ENCODE assay signal across 8 cellular contexts in genomic region chr14:61461808-61462275, GRCh38.
A peak's percentile ranks its signal among the peaks of the same experiment; 100 is the strongest.
DNase-seq lines count a peak whose midpoint lies in the region; ATAC-seq and TF ChIP-seq lines count a peak whose summit lies in the region.

No MANE protein-coding gene starts in this region.

- H3K4me2 ChIP-seq in mesendoderm (ENCODE audit: low read length), result no peak overlapping the region

- H3K4me3 ChIP-seq in GM12875 (ENCODE audit: low read depth, low read length), result no peak overlapping the region
- no peak overlapping the region for H3K4me3 ChIP-seq in dorsolateral prefrontal cortex
- no peak overlapping the region for H3K4me3 ChIP-seq in mesendoderm (ENCODE audit: low read length)

- H3K18ac ChIP-seq in mesendoderm (ENCODE audit: low read length), result no peak overlapping the region

- no peak overlapping the region for H2BK15ac ChIP-seq in mesendoderm (replicated peaks; ENCODE audit: low read depth)

- H4K8ac ChIP-seq in mesendoderm (ENCODE audit: low read depth, low read length), result no peak overlapping the region

- H2BK120ac ChIP-seq in mesendoderm (ENCODE audit: low read depth, low read length), result no peak overlapping the region

- H3K9ac ChIP-seq in mesendoderm (ENCODE audit: low read length), result no peak overlapping the region

- TF ChIP-seq CTCF in C4-2B (conservative IDR thresholded peaks at IDR 0.05) (peak; percentile 83), GM12875 (IDR thresholded peaks at IDR 0.05; ENCODE audit: borderline replicate concordance, insufficient read depth, low read depth, low read length) (peak; percentile 35; the same call in 1 of the 2 replicates), dorsolateral prefrontal cortex (IDR thresholded peaks at IDR 0.05 in 54 of 56, conservative IDR thresholded peaks at IDR 0.05 in 2 of 56; ENCODE audit: low read depth in 1 of 56, partially characterized antibody in 56 of 56) (peak; percentile 80 to 99 (median 91))

- H3K79me2 ChIP-seq in mesendoderm (ENCODE audit: control insufficient read depth, insufficient read depth, low read length), result no peaks in the 10 kb centered on the region

- H3K27me3 ChIP-seq in dorsolateral prefrontal cortex (no peaks in the 10 kb centered on the region), mesendoderm (ENCODE audit: insufficient read depth, low read length, poor library complexity) (no peaks in the 10 kb centered on the region)

- no peak overlapping the region for H2BK5ac ChIP-seq in mesendoderm (ENCODE audit: low read length)

- DNase-seq in NCI-H1105 (lab: John Stamatoyannopoulos, UW), result peak; percentile 68
- DNase-seq in SKM-1 treated with dmso at 0.1 percent for 144 hours (lab: John Stamatoyannopoulos, UW; ENCODE audit: unreplicated experiment), result peak; percentile 13
- DNase-seq in dorsolateral prefrontal cortex, result peak in 1 of 10 donors; percentile 53
- peak; percentile 71 for DNase-seq in mesendoderm

- no peak overlapping the region for H3K23ac ChIP-seq in mesendoderm (ENCODE audit: low read length)

- no peak overlapping the region for H3K4ac ChIP-seq in mesendoderm (ENCODE audit: low read depth, low read length)

- H3K36me3 ChIP-seq in mesendoderm (ENCODE audit: control insufficient read depth, insufficient read depth, low read length), result no peaks in the 10 kb centered on the region

- H3K79me1 ChIP-seq in mesendoderm (ENCODE audit: low read length), result no peaks in the 10 kb centered on the region

- no CpG with 5 or more reads among the region's 7 CpGs for WGBS in mesendoderm (ENCODE audit: extremely low coverage, insufficient coverage, low lambda C conversion rate)

- intact Hi-C loops in dorsolateral prefrontal cortex (cut with DNase I), result loop anchor here (2.0 to 5.0 kb wide), 3 partner anchors 269 to 377 kb away; no protein-coding TSS in a partner anchor

- no peak overlapping the region for H3K27ac ChIP-seq in C4-2B
- H3K27ac ChIP-seq in dorsolateral prefrontal cortex, result no peak overlapping the region
- no peak overlapping the region for H3K27ac ChIP-seq in mesendoderm (ENCODE audit: low read depth, low read length)

- peaks cover 6% of the 10 kb centered on the region for H3K4me1 ChIP-seq in mesendoderm (ENCODE audit: control insufficient read depth, low read depth, low read length)

- no peak overlapping the region for H3K56ac ChIP-seq in mesendoderm (ENCODE audit: low read length)

- no peak overlapping the region for H4K5ac ChIP-seq in mesendoderm (ENCODE audit: low read length)

- no peak for ATAC-seq in HG03378 (IDR thresholded peaks at IDR 0.05; ENCODE audit: unreplicated experiment)
- ATAC-seq in HG03565 (IDR thresholded peaks at IDR 0.05; ENCODE audit: unreplicated experiment), result no peak

- H2AK5ac ChIP-seq in mesendoderm (ENCODE audit: low read length), result no peak overlapping the region

Comparison
In these comparisons a context has a peak if more than half of its experiments do, and no peak if none do; other contexts are left out.
1. CTCF ChIP-seq: peak in every context shown above with its lines; median percentile 91 in dorsolateral prefrontal cortex; 83 in C4-2B; 35 in GM12875.